7 cellular contexts compared by ENCODE assay signal in the genomic region with DNA sequence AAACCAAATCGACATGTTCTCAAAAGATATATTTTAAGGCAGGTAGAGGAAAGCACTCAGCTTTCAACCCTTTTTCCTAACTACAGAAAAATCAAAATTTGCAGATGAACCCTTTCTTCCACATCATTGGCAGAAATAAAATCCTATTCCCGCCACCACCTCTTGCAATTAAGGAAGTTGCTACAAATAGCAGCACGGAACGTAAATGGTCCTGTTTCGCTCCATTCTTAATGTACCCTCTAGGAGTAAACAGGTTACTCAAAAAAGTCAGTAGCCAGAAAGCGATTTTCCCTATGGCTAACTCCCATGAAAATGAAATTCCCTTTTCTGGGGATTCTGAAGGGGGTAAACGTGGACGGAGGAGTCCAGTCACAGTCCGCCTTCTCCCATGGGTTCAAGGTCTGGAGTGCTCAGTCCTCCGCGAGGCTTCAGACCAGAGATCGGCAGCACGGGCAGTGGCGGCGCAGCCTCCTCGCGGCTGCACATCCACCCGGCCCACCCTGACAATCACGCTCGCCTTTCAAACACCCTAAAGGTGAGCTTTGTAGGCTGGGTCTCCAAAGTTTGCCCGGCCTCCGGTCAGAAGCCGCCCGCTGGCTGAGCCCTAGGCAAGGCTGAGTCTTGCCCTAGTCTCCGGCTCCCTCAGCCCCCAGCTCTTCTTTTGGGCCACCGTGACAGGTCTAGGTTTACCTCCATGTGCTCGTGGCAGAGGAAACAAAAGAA. TPM values are rescaled to one million over a fixed set of nuclear protein-coding genes. Genes with fewer than 3 reads are reported as not detected.
DNase-seq lines count a peak whose midpoint lies in the region; ATAC-seq and TF ChIP-seq lines count a peak whose summit lies in the region.

No MANE protein-coding gene starts in this region.

- no peaks in the 10 kb centered on the region for H3F3A ChIP-seq in OCI-LY1 (ENCODE audit: insufficient read depth, low read length)

- TF ChIP-seq CTCF in OCI-LY1 (IDR thresholded peaks at IDR 0.05; ENCODE audit: low read length) (no peak), hepatocyte (IDR thresholded peaks at IDR 0.05; ENCODE audit: poor library complexity) (no peak)

- H3K27ac Mint-ChIP-seq in activated naive CD8-positive, alpha-beta T cell: peak overlapping the region; percentile 50

- DNase-seq in hepatocyte (ENCODE audit: low spot score) (peak; percentile 26), skeletal muscle cell (ENCODE audit: low read depth) (no peak), H4 (ENCODE audit: low spot score) (no peak), NCI-H446 treated with DMSO at 0.1 percent for 48 hours (lab: John Stamatoyannopoulos, UW) (no peak)

- H3K4me2 ChIP-seq in OCI-LY1 (ENCODE audit: low read length) (peak overlapping the region; percentile 83), hepatocyte (peak overlapping the region; percentile 83)

- H4K20me1 ChIP-seq in OCI-LY1 (ENCODE audit: insufficient read depth, low read length) (no peaks in the 10 kb centered on the region), hepatocyte (ENCODE audit: insufficient read depth, poor library complexity, severe bottlenecking) (peaks cover 15% of the 10 kb centered on the region)

- H3K9me3 Mint-ChIP-seq in activated naive CD8-positive, alpha-beta T cell (ENCODE audit: low read depth): no peaks in the 10 kb centered on the region

- H3K36me3 ChIP-seq in OCI-LY1 (ENCODE audit: insufficient read depth, low read length): no peaks in the 10 kb centered on the region
- H3K36me3 ChIP-seq in hepatocyte (replicated peaks; ENCODE audit: insufficient read depth, low read depth): no peaks in the 10 kb centered on the region

- H3K9ac ChIP-seq in OCI-LY1 (ENCODE audit: low read length): peak overlapping the region; percentile 87

- H3K9me2 ChIP-seq in OCI-LY1 (ENCODE audit: low read depth, low read length) (no peaks in the 10 kb centered on the region), hepatocyte (replicated peaks; ENCODE audit: insufficient read depth) (no peaks in the 10 kb centered on the region)

- ATAC-seq in GM19438 (IDR thresholded peaks at IDR 0.05; ENCODE audit: low read depth, unreplicated experiment): peak; percentile 20

- no peaks in the 10 kb centered on the region for H3K27me3 ChIP-seq in OCI-LY1 (ENCODE audit: insufficient read depth, low read length)
- no peaks in the 10 kb centered on the region for H3K27me3 ChIP-seq in hepatocyte

- H2AFZ ChIP-seq in OCI-LY1 (ENCODE audit: low read length): no peak overlapping the region
- H2AFZ ChIP-seq in hepatocyte: no peak overlapping the region

- peaks cover 42% of the 10 kb centered on the region for H3K4me1 Mint-ChIP-seq in activated naive CD8-positive, alpha-beta T cell (ENCODE audit: low read depth)

- peaks cover 33% of the 10 kb centered on the region for H3K4me1 ChIP-seq in OCI-LY1 (ENCODE audit: insufficient read depth, low read length, severe bottlenecking)
- H3K4me1 ChIP-seq in hepatocyte (ENCODE audit: insufficient read depth): no peaks in the 10 kb centered on the region

- H3K79me2 ChIP-seq in OCI-LY1 (ENCODE audit: insufficient read depth, low read length): peaks cover 43% of the 10 kb centered on the region
- H3K79me2 ChIP-seq in hepatocyte: peaks cover 54% of the 10 kb centered on the region

- H3K9me3 ChIP-seq in OCI-LY1 (ENCODE audit: low read length) (no peaks in the 10 kb centered on the region), hepatocyte (ENCODE audit: low read depth) (no peaks in the 10 kb centered on the region)

- H3K4me3 ChIP-seq in OCI-LY1 (ENCODE audit: low read depth, low read length, poor library complexity, severe bottlenecking) (peak overlapping the region; percentile 95), hepatocyte (peak overlapping the region; percentile 70), skeletal muscle cell (ENCODE audit: low read depth, low read length) (peak overlapping the region; percentile 70)

- no peaks in the 10 kb centered on the region for H3K36me3 Mint-ChIP-seq in activated naive CD8-positive, alpha-beta T cell

- H3K27ac ChIP-seq in OCI-LY1 (ENCODE audit: low read depth, low read length, poor library complexity, severe bottlenecking) (peak overlapping the region; percentile 66), hepatocyte (peak overlapping the region; percentile 99)

- no peaks in the 10 kb centered on the region for H3K27me3 Mint-ChIP-seq in activated naive CD8-positive, alpha-beta T cell

- H3K4me3 Mint-ChIP-seq in activated naive CD8-positive, alpha-beta T cell: peak overlapping the region; percentile 84

- 48% methylated on average over 27 of the region's 27 CpGs for WGBS in hepatocyte (ENCODE audit: low lambda C conversion rate, missing lambda C conversion rate)

RNA-seq across cellular contexts. Expression of gene ATP11C, which starts 1.8 kb away (rescaled TPM):
- total RNA-seq in hepatocyte: 22.3 and 25.0 TPM in 2 replicates
- polyA plus RNA-seq in hepatocyte: 8.1 and 8.5 TPM in 2 replicates
- 30.4 and 34.9 TPM in 2 replicates for total RNA-seq in H4 (2014; rRNA removed; shearing (Covaris generic))

RNA-seq across cellular contexts. Expression of gene CXorf66, which starts 34.2 kb away (rescaled TPM):
- total RNA-seq in hepatocyte: not detected in 2 replicates
- polyA plus RNA-seq in hepatocyte: not detected in 2 replicates
- not detected in 2 replicates for total RNA-seq in H4 (2014; rRNA removed; shearing (Covaris generic))
